ENCODE assay signal across 1 cellular context in the genomic region with DNA sequence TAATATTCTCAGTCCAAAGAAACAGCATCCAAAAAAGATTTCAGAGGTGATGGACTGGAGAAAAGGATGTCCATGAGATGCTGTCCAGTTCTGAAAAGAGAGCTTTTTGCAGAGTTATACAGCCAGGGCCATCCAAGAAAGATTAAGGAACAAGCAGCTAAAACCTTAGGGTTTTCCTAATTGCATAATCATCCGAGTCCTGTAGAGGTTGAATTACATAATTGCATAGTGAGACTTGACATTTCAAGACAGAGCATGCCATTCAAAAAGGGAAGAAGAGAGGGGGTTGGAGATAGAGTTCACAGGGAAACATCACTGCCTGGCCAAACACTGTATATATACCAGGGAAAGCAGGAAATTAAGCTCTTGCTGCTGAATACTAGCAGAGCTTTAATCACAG.
TF ChIP-seq lines count a peak whose summit lies in the region.

No MANE protein-coding gene starts in this region.

TF ChIP-seq in GM23338, 12 proteins besides CTCF, POLR2A, EP300 and RAD21 (continued from another document):
- no peak for TF ChIP-seq ZNF462 (CRISPR knock-in tag; IDR thresholded peaks at IDR 0.05)
- no peak for TF ChIP-seq JUNB (IDR thresholded peaks at IDR 0.05; ENCODE audit: unreplicated experiment)
- TF ChIP-seq STAT1 (IDR thresholded peaks at IDR 0.05; ENCODE audit: unreplicated experiment) = no peak
- TF ChIP-seq ETS1 (IDR thresholded peaks at IDR 0.05) = no peak
- no peak for TF ChIP-seq EZH2phosphoT487 (IDR thresholded peaks at IDR 0.05; ENCODE audit: unreplicated experiment)
